8 cellular contexts compared by ENCODE assay signal in genomic region chr16:88662222-88662842, GRCh38. TPM values are rescaled to one million over a fixed set of nuclear protein-coding genes. Genes with fewer than 3 reads are reported as not detected.
A peak's percentile ranks its signal among the peaks of the same experiment; 100 is the strongest.
DNase-seq lines count a peak whose midpoint lies in the region; ATAC-seq, FAIRE-seq and TF ChIP-seq lines count a peak whose summit lies in the region.

No MANE protein-coding gene starts in this region.

- peak overlapping the region; percentile 89 for H3K4me3 Mint-ChIP-seq in activated naive CD4-positive, alpha-beta T cell treated with anti-CD3 and anti-CD28 coated beads, Interleukin-2, amount 10 ng/mL, durations not matched to agents 7 days and 5 days

- no peaks in the 10 kb centered on the region for H3K27me3 ChIP-seq in keratinocyte (ENCODE audit: control insufficient read depth, extremely low read depth, insufficient read depth, low read length)

- H3K4me2 ChIP-seq in keratinocyte (ENCODE audit: control insufficient read depth, extremely low read depth, insufficient read depth, low read depth, low read length) = peak overlapping the region; percentile 81

- DNase-seq in HFF-Myc (ENCODE audit: extremely low read depth, low read depth) = no peak
- DNase-seq in activated naive CD4-positive, alpha-beta T cell treated with anti-CD3 and anti-CD28 coated beads, Interleukin-2, amount 10 ng/mL, durations not matched to agents 7 days and 5 days = peak; percentile 52
- DNase-seq in keratinocyte (ENCODE audit: low read depth, low spot score) = no peak
- no peak for DNase-seq in NCI-H146 treated with DMSO at 0.1 percent for 48 hours (lab: John Stamatoyannopoulos, UW; ENCODE audit: unreplicated experiment)

- peaks cover 6 to 16% of the 10 kb centered on the region in 2 experiments for H3K36me3 ChIP-seq in keratinocyte (ENCODE audit: control insufficient read depth in 2 of 2, extremely low read depth in 1 of 2, insufficient read depth in 2 of 2, low read length in 2 of 2)

- H3K36me3 Mint-ChIP-seq in activated naive CD4-positive, alpha-beta T cell treated with anti-CD3 and anti-CD28 coated beads, Interleukin-2, amount 10 ng/mL, durations not matched to agents 7 days and 5 days = peaks cover 8% of the 10 kb centered on the region

- peak overlapping the region; percentile 84 for H3K9ac ChIP-seq in keratinocyte (ENCODE audit: control insufficient read depth, extremely low read depth, insufficient read depth, low read length)

- CTCF ChIA-PET in activated naive CD4-positive, alpha-beta T cell treated with anti-CD3 and anti-CD28 coated beads, Interleukin-2, amount 10 ng/mL, durations not matched to agents 7 days and 5 days (lab: Charles Lee) = interaction anchor here (1.0 to 1.6 kb wide), 2 partner anchors 10 to 43 kb away, joined by 3 to 4 read pairs; no protein-coding TSS in a partner anchor

- H3K27me3 Mint-ChIP-seq in activated naive CD4-positive, alpha-beta T cell treated with anti-CD3 and anti-CD28 coated beads, Interleukin-2, amount 10 ng/mL, durations not matched to agents 7 days and 5 days = peaks cover 4% of the 10 kb centered on the region

- peaks cover 19% of the 10 kb centered on the region for H3K4me1 ChIP-seq in keratinocyte (ENCODE audit: control insufficient read depth, extremely low read depth, insufficient read depth, low read length)

- H3K4me1 Mint-ChIP-seq in activated naive CD4-positive, alpha-beta T cell treated with anti-CD3 and anti-CD28 coated beads, Interleukin-2, amount 10 ng/mL, durations not matched to agents 7 days and 5 days = peaks cover 30% of the 10 kb centered on the region

- peak overlapping the region; percentile 91 for H3K27ac Mint-ChIP-seq in activated naive CD4-positive, alpha-beta T cell treated with anti-CD3 and anti-CD28 coated beads, Interleukin-2, amount 10 ng/mL, durations not matched to agents 7 days and 5 days

- no peaks in the 10 kb centered on the region for H3K9me3 Mint-ChIP-seq in activated naive CD4-positive, alpha-beta T cell treated with anti-CD3 and anti-CD28 coated beads, Interleukin-2, amount 10 ng/mL, durations not matched to agents 7 days and 5 days

- peaks cover 15% of the 10 kb centered on the region for H4K20me1 ChIP-seq in keratinocyte (ENCODE audit: control insufficient read depth, extremely low read depth, insufficient read depth, low read length)

- no peak for ATAC-seq in esophagus mucosa
- ATAC-seq in HG02852 (IDR thresholded peaks at IDR 0.05; ENCODE audit: unreplicated experiment) = no peak

- TF ChIP-seq CTCF in C4-2B (conservative IDR thresholded peaks at IDR 0.05) (no peak), HFF-Myc (IDR thresholded peaks at IDR 0.05; ENCODE audit: low read depth, low read length, missing control alignments) (no peak), keratinocyte (optimal IDR thresholded peaks at IDR 0.05 in 1 of 3, IDR thresholded peaks at IDR 0.05 in 1 of 3, conservative IDR thresholded peaks at IDR 0.05 in 1 of 3; ENCODE audit: extremely low read depth in 1 of 3, insufficient read depth in 2 of 3, low read length in 3 of 3) (no peak)

- H3K27ac ChIP-seq in C4-2B (peak overlapping the region; percentile 95), keratinocyte (ENCODE audit: control insufficient read depth, insufficient read depth, low read length) (peak overlapping the region; percentile 82), temporal lobe (ENCODE audit: low read depth, low read length) (peak overlapping the region; percentile 25)

- no peak for FAIRE-seq in keratinocyte (lab: Jason Lieb, UNC)

- H3K79me2 ChIP-seq in keratinocyte (ENCODE audit: control insufficient read depth, insufficient read depth, low read length) = peaks cover 62% of the 10 kb centered on the region

- H3K9me1 ChIP-seq in keratinocyte (ENCODE audit: control insufficient read depth, extremely low read depth, insufficient read depth, low read length) = no peaks in the 10 kb centered on the region

- peak overlapping the region; percentile 63 for H2AFZ ChIP-seq in keratinocyte (ENCODE audit: control insufficient read depth, low read length)

- dilution Hi-C loops in keratinocyte (cut with MboI; ENCODE audit: extremely low pct_ligation_motif_present, low sequenced_read_pairs) = loop anchor here (25.0 kb wide), 1 partner anchor 100 kb away; no protein-coding TSS in a partner anchor

- H3K4me3 ChIP-seq in HFF-Myc (replicated peaks; ENCODE audit: low read depth, low read length) (peak overlapping the region; percentile 83), keratinocyte (ENCODE audit: control insufficient read depth in 2 of 3, extremely low read depth in 1 of 3, insufficient read depth in 2 of 3, low read depth in 1 of 3, low read length in 3 of 3) (peak overlapping the region; percentile 76 to 96 (median 84))

- no peaks in the 10 kb centered on the region for H3K9me3 ChIP-seq in keratinocyte (ENCODE audit: control insufficient read depth, low read depth, low read length)

RNA-seq across cellular contexts. Expression of gene MVD, which starts 0.6 kb away (rescaled TPM):
- 59.6 to 85.7 TPM (median 70.6 TPM) in 3 replicates for polyA plus RNA-seq in keratinocyte
- polyA plus RNA-seq in keratinocyte (2011; ENCODE audit: low read depth) = 6.2 TPM
- polyA plus RNA-seq in keratinocyte (2011; cell fraction: cytosol; rRNA removed) = 27.1 and 81.7 TPM in 2 replicates
- polyA plus RNA-seq in keratinocyte (2011; cell fraction: nucleus; rRNA removed) = 85.4 and 108 TPM in 2 replicates
- 29.7 and 186 TPM in 2 replicates for polyA plus RNA-seq in keratinocyte (2012; ENCODE audit: low replicate concordance)
- polyA minus RNA-seq in keratinocyte = 29.4 to 82.0 TPM (median 32.6 TPM) in 3 replicates
- 113 TPM for polyA minus RNA-seq in keratinocyte (2011; cell fraction: cytosol; rRNA and poly(A)+ RNA removed)
- polyA minus RNA-seq in keratinocyte (2011; cell fraction: nucleus; rRNA and poly(A)+ RNA removed) = 43.2 and 50.2 TPM in 2 replicates
- 48.9 TPM for total RNA-seq in temporal lobe
- 154 TPM for total RNA-seq in esophagus mucosa

RNA-seq across cellular contexts. Expression of gene CYBA, which starts 11.5 kb away (rescaled TPM):
- polyA plus RNA-seq in keratinocyte = 4.4 to 22.7 TPM (median 7.7 TPM) in 3 replicates
- polyA plus RNA-seq in keratinocyte (2011; ENCODE audit: low read depth) = 0.57 TPM
- 4.6 and 19.9 TPM in 2 replicates for polyA plus RNA-seq in keratinocyte (2011; cell fraction: cytosol; rRNA removed)
- 14.9 and 28.4 TPM in 2 replicates for polyA plus RNA-seq in keratinocyte (2011; cell fraction: nucleus; rRNA removed)
- polyA plus RNA-seq in keratinocyte (2012; ENCODE audit: low replicate concordance) = 3.4 and 14.6 TPM in 2 replicates
- polyA minus RNA-seq in keratinocyte = 3.8 to 15.7 TPM (median 7.3 TPM) in 3 replicates
- polyA minus RNA-seq in keratinocyte (2011; cell fraction: cytosol; rRNA and poly(A)+ RNA removed) = 40.9 TPM
- 13.5 and 14.9 TPM in 2 replicates for polyA minus RNA-seq in keratinocyte (2011; cell fraction: nucleus; rRNA and poly(A)+ RNA removed)
- 13.5 TPM for total RNA-seq in temporal lobe
- total RNA-seq in esophagus mucosa = 66.3 TPM

RNA-seq across cellular contexts. Expression of gene IL17C, which starts 24.0 kb away (rescaled TPM):
- polyA plus RNA-seq in keratinocyte = not detected in 3 replicates
- polyA plus RNA-seq in keratinocyte (2011; ENCODE audit: low read depth) = not detected
- polyA plus RNA-seq in keratinocyte (2011; cell fraction: cytosol; rRNA removed) = not detected in 2 replicates
- polyA plus RNA-seq in keratinocyte (2011; cell fraction: nucleus; rRNA removed) = 0.11 and 0.24 TPM in 2 replicates
- polyA plus RNA-seq in keratinocyte (2012; ENCODE audit: low replicate concordance) = not detected in 2 replicates
- not detected in 3 replicates for polyA minus RNA-seq in keratinocyte
- polyA minus RNA-seq in keratinocyte (2011; cell fraction: cytosol; rRNA and poly(A)+ RNA removed) = not detected
- not detected in 2 replicates for polyA minus RNA-seq in keratinocyte (2011; cell fraction: nucleus; rRNA and poly(A)+ RNA removed)
- total RNA-seq in temporal lobe (not detected), esophagus mucosa (not detected)

RNA-seq across cellular contexts. Expression of gene SNAI3, which starts 24.0 kb away (rescaled TPM):
- not detected in 3 replicates for polyA plus RNA-seq in keratinocyte
- not detected for polyA plus RNA-seq in keratinocyte (2011; ENCODE audit: low read depth)
- polyA plus RNA-seq in keratinocyte (2011; cell fraction: cytosol; rRNA removed) = not detected in 2 replicates
- polyA plus RNA-seq in keratinocyte (2011; cell fraction: nucleus; rRNA removed) = not detected in 2 replicates
- polyA plus RNA-seq in keratinocyte (2012; ENCODE audit: low replicate concordance) = 0.11 TPM in 2 replicates
- polyA minus RNA-seq in keratinocyte = not detected in 3 replicates
- polyA minus RNA-seq in keratinocyte (2011; cell fraction: cytosol; rRNA and poly(A)+ RNA removed) = not detected
- not detected in 2 replicates for polyA minus RNA-seq in keratinocyte (2011; cell fraction: nucleus; rRNA and poly(A)+ RNA removed)
- total RNA-seq in temporal lobe (under 0.01 TPM), esophagus mucosa (0.28 TPM)

RNA-seq across cellular contexts. Expression of gene RNF166, which starts 43.9 kb away (rescaled TPM):
- polyA plus RNA-seq in keratinocyte = 3.2 to 4.7 TPM (median 3.4 TPM) in 3 replicates
- 3.3 TPM for polyA plus RNA-seq in keratinocyte (2011; ENCODE audit: low read depth)
- polyA plus RNA-seq in keratinocyte (2011; cell fraction: cytosol; rRNA removed) = 2.1 and 4.6 TPM in 2 replicates
- 5.0 and 8.5 TPM in 2 replicates for polyA plus RNA-seq in keratinocyte (2011; cell fraction: nucleus; rRNA removed)
- polyA plus RNA-seq in keratinocyte (2012; ENCODE audit: low replicate concordance) = 4.0 and 4.4 TPM in 2 replicates
- 2.0 to 8.1 TPM (median 2.4 TPM) in 3 replicates for polyA minus RNA-seq in keratinocyte
- 10.2 TPM for polyA minus RNA-seq in keratinocyte (2011; cell fraction: cytosol; rRNA and poly(A)+ RNA removed)
- 3.8 and 4.0 TPM in 2 replicates for polyA minus RNA-seq in keratinocyte (2011; cell fraction: nucleus; rRNA and poly(A)+ RNA removed)
- total RNA-seq in temporal lobe (7.9 TPM), esophagus mucosa (4.7 TPM)

Comparison
In these comparisons a context has a peak if more than half of its experiments do, and no peak if none do; other contexts are left out.
1. H3K27ac ChIP-seq: peak in every context shown above with its lines; median percentile 95 in C4-2B; 82 in keratinocyte; 25 in temporal lobe.